In the genomic region with DNA sequence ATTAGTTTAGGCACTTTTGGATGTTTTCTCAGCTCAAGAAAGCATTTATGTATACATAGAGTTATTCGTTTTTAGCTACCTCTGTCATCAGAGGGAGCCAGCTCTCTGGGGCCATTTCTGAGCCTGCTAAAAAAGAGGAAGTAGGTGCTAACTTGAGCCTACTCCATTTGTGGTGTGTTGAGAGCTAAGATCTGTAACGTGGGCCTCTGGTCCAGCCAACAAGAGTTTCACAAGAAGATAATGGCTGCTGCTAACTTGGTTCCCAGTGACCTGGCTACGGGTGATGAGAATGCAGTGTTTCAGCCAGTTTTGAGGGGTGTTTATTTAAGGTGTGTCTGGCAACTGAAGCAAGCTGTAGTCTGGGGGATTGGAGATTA, we compare ENCODE assay signal across 12 cellular contexts.
A peak's percentile ranks its signal among the peaks of the same experiment; 100 is the strongest.
DNase-seq lines count a peak whose midpoint lies in the region; ATAC-seq and TF ChIP-seq lines count a peak whose summit lies in the region.
"Had no signal": no experiment of that assay in that cellular context is flagged by ENCODE, and none has a peak within 500 bp of the region (broad histone marks: within the 10 kb centered on the region; RNA-seq: fewer than 3 reads in every experiment).

No MANE protein-coding gene starts in this region.

- no peak overlapping the region for H3K27ac ChIP-seq in SJCRH30
- H3K27ac ChIP-seq: sigmoid colon, stomach had no signal

- ATAC-seq in GM18909 (IDR thresholded peaks at IDR 0.05; ENCODE audit: poor library complexity, unreplicated experiment) (peak; percentile 80), HG02678 (IDR thresholded peaks at IDR 0.05; ENCODE audit: unreplicated experiment) (peak; percentile 76), natural killer cell (peak in 1 of 3 donors; percentile 60)

- peaks cover 9% of the 10 kb centered on the region; the same call in 1 of the 2 replicates for H3K9me3 ChIP-seq in SJCRH30 (replicated peaks)

- TF ChIP-seq CTCF in natural killer cell (IDR thresholded peaks at IDR 0.05): no peak

- H3K36me3 Mint-ChIP-seq in natural killer cell: peaks cover 18% of the 10 kb centered on the region

- no peaks in the 10 kb centered on the region for H3K27me3 Mint-ChIP-seq in natural killer cell (ENCODE audit: low read depth in 2 of 2)
- H3K27me3 Mint-ChIP-seq: activated CD4-positive, alpha-beta memory T cell treated with anti-CD3 and anti-CD28 coated beads, Interleukin-2, amount 10 ng/mL, durations not matched to agents 7 days and 5 days had no signal

- peaks cover 7 to 10% of the 10 kb centered on the region in 2 donors for H3K9me3 Mint-ChIP-seq in natural killer cell

- DNase-seq in Kasumi-1 (lab: John Stamatoyannopoulos, UW): peak; percentile 74 to 80
- DNase-seq in natural killer cell: no peak
- DNase-seq in RKO (ENCODE audit: low spot score): no peak
- DNase-seq in hypothalamus (lab: John Stamatoyannopoulos, UW): no peak
- DNase-seq in SJCRH30: no peak
- DNase-seq in NCI-H524 (lab: John Stamatoyannopoulos, UW): no peak
- DNase-seq: activated CD4-positive, alpha-beta memory T cell treated with anti-CD3 and anti-CD28 coated beads, Interleukin-2, amount 10 ng/mL, durations not matched to agents 7 days and 5 days; NCI-H1930; sigmoid colon; stomach had no signal

- no peak overlapping the region for H3K4me3 ChIP-seq in SJCRH30
- H3K4me3 ChIP-seq: sigmoid colon, stomach had no signal

- no peak overlapping the region for H3K4me3 Mint-ChIP-seq in natural killer cell
- H3K4me3 Mint-ChIP-seq: activated CD4-positive, alpha-beta memory T cell treated with anti-CD3 and anti-CD28 coated beads, Interleukin-2, amount 10 ng/mL, durations not matched to agents 7 days and 5 days had no signal

- H3K4me1 ChIP-seq in SJCRH30: no peaks in the 10 kb centered on the region

- no peaks in the 10 kb centered on the region for H3K36me3 ChIP-seq in SJCRH30
- H3K36me3 ChIP-seq: sigmoid colon, stomach had no signal

- H3K27me3 ChIP-seq in SJCRH30: no peaks in the 10 kb centered on the region
- H3K27me3 ChIP-seq: sigmoid colon, stomach had no signal

- peaks cover 22 to 43% of the 10 kb centered on the region in 2 donors for H3K4me1 Mint-ChIP-seq in natural killer cell

- H3K27ac Mint-ChIP-seq in natural killer cell: peak overlapping the region; percentile 1 to 5
- H3K27ac Mint-ChIP-seq: activated CD4-positive, alpha-beta memory T cell treated with anti-CD3 and anti-CD28 coated beads, Interleukin-2, amount 10 ng/mL, durations not matched to agents 7 days and 5 days had no signal

- intact Hi-C loops in natural killer cell (cut with micrococcal nuclease): no loop called here

Comparison
In these comparisons a context has a peak if more than half of its experiments do, and no peak if none do; other contexts are left out.
1. DNase-seq: peak in Kasumi-1 (2 of 2); none in natural killer cell (single experiment), RKO (single experiment), hypothalamus (0 of 51), SJCRH30 (0 of 2) and NCI-H524 (0 of 2).